ENCODE assay signal across 25 cellular contexts in genomic region chr20:6919792-6920468, GRCh38.
"Had no signal": no experiment of that assay in that cellular context is flagged by ENCODE, and none has a peak within 500 bp of the region (broad histone marks: within the 10 kb centered on the region; RNA-seq: fewer than 3 reads in every experiment).

No MANE protein-coding gene starts in this region.

- H3K9me3 Mint-ChIP-seq: nephron; stimulated activated naive B cell treated with anti-CD40 and anti-IgM and Interleukin-4, amounts not matched to agents 10 μg/mL and 1 μg/mL and 100 μg/mL, for 72 hours had no signal

- H3K4me3 ChIP-seq: breast epithelium, esophagus squamous epithelium, lower lobe of right lung, spleen, thyroid gland had no signal

- H3K4me1 ChIP-seq: breast epithelium, lower lobe of right lung, spleen had no signal

- H3K4me3 Mint-ChIP-seq: nephron; stimulated activated naive B cell treated with anti-CD40 and anti-IgM and Interleukin-4, amounts not matched to agents 10 μg/mL and 1 μg/mL and 100 μg/mL, for 72 hours had no signal

- FAIRE-seq: endothelial cell of umbilical vein, islet of Langerhans had no signal

- H3K36me3 ChIP-seq: breast epithelium, esophagus squamous epithelium, lower lobe of right lung, spleen, thyroid gland had no signal

- H3K27ac ChIP-seq: breast epithelium, lower lobe of right lung, spleen, thyroid gland, VCaP had no signal

- H3K27me3 ChIP-seq: breast epithelium, esophagus squamous epithelium, spleen, thyroid gland had no signal

- ATAC-seq: left colon; sciatic nerve; stimulated activated naive B cell treated with anti-CD40 and anti-IgM and Interleukin-4, amounts not matched to agents 10 μg/mL and 1 μg/mL and 100 μg/mL, for 72 hours had no signal

- H3K4me1 Mint-ChIP-seq: stimulated activated naive B cell treated with anti-CD40 and anti-IgM and Interleukin-4, amounts not matched to agents 10 μg/mL and 1 μg/mL and 100 μg/mL, for 72 hours had no signal

- H3K36me3 Mint-ChIP-seq: stimulated activated naive B cell treated with anti-CD40 and anti-IgM and Interleukin-4, amounts not matched to agents 10 μg/mL and 1 μg/mL and 100 μg/mL, for 72 hours had no signal

- DNase-seq: activated CD4-positive, CD25-positive, alpha-beta regulatory T cell treated with anti-CD3 and anti-CD28 coated beads, Interleukin-2, amount 50 U/mL, for 72 hours; activated CD8-positive, alpha-beta memory T cell treated with anti-CD3 and anti-CD28 coated beads for 24 hours; activated CD8-positive, alpha-beta memory T cell treated with anti-CD3 and anti-CD28 coated beads, Interleukin-2, amount 50 U/mL, for 48 hours; activated effector memory CD4-positive, alpha-beta T cell treated with Interleukin-2 at 50 U/mL for 16 hours; activated naive CD4-positive, alpha-beta T cell treated with anti-CD3 and anti-CD28 coated beads, Interleukin-2, amount 50 U/mL, for 16 hours; activated T-cell treated with anti-CD3 and anti-CD28 coated beads, Interleukin-2, amount 50 U/mL, for 48 hours; aorta; cerebellar nuclear complex; effector CD8-positive, alpha-beta T cell; esophagus squamous epithelium; hippocampal formation; left colon; lower lobe of right lung; occipital lobe; spleen; stimulated activated naive B cell treated with anti-CD40 and anti-IgM and Interleukin-4, amounts not matched to agents 10 μg/mL and 1 μg/mL and 100 μg/mL, for 72 hours; T-helper 2 cell; thyroid gland had no signal

- H3K9me3 ChIP-seq: breast epithelium, esophagus squamous epithelium, lower lobe of right lung, thyroid gland had no signal

- H3K27me3 Mint-ChIP-seq: stimulated activated naive B cell treated with anti-CD40 and anti-IgM and Interleukin-4, amounts not matched to agents 10 μg/mL and 1 μg/mL and 100 μg/mL, for 72 hours had no signal

- H3K27ac Mint-ChIP-seq: nephron; progenitor cell of endocrine pancreas; stimulated activated naive B cell treated with anti-CD40 and anti-IgM and Interleukin-4, amounts not matched to agents 10 μg/mL and 1 μg/mL and 100 μg/mL, for 72 hours had no signal
